ENCODE assay signal across 15 cellular contexts in genomic region chr2:233938676-233939370, GRCh38. TPM values are rescaled to one million over a fixed set of nuclear protein-coding genes. Genes with fewer than 3 reads are reported as not detected.
DNase-seq lines count a peak whose midpoint lies in the region; ATAC-seq, FAIRE-seq and TF ChIP-seq lines count a peak whose summit lies in the region.
"Had no signal": no experiment of that assay in that cellular context is flagged by ENCODE, and none has a peak within 500 bp of the region (broad histone marks: within the 10 kb centered on the region; RNA-seq: fewer than 3 reads in every experiment).

No MANE protein-coding gene starts in this region.

- no peak overlapping the region for H3K27ac Mint-ChIP-seq in activated naive CD4-positive, alpha-beta T cell treated with anti-CD3 and anti-CD28 coated beads for 36 hours
- no peak overlapping the region for H3K27ac Mint-ChIP-seq in brain
- no peak overlapping the region for H3K27ac Mint-ChIP-seq in stimulated activated naive CD8-positive, alpha-beta T cell treated with anti-CD3 and anti-CD28 coated beads, Interleukin-15, Interleukin-2, amounts not matched to agents 100 ng/mL and 50 ng/mL, for 24 hours
- H3K27ac Mint-ChIP-seq: IgD-negative memory B cell had no signal

- TF ChIP-seq POLR2A in HepG2 (IDR thresholded peaks at IDR 0.05; ENCODE audit: insufficient read depth in 1 of 2, low read depth in 2 of 2, low read length in 2 of 2) = no peak
- no peak for TF ChIP-seq POLR2A in GM18505 (IDR thresholded peaks at IDR 0.05; ENCODE audit: borderline replicate concordance, extremely low read depth, insufficient read depth, insufficient read length)

- H3K79me2 ChIP-seq in HepG2 (ENCODE audit: insufficient read depth, low read length) = no peaks in the 10 kb centered on the region

- no peaks in the 10 kb centered on the region for H3K36me3 Mint-ChIP-seq in activated naive CD4-positive, alpha-beta T cell treated with anti-CD3 and anti-CD28 coated beads for 36 hours (ENCODE audit: low read depth)
- H3K36me3 Mint-ChIP-seq in brain = no peaks in the 10 kb centered on the region
- H3K36me3 Mint-ChIP-seq in stimulated activated naive CD8-positive, alpha-beta T cell treated with anti-CD3 and anti-CD28 coated beads, Interleukin-15, Interleukin-2, amounts not matched to agents 100 ng/mL and 50 ng/mL, for 24 hours (ENCODE audit: low read depth) = no peaks in the 10 kb centered on the region
- H3K36me3 Mint-ChIP-seq: IgD-negative memory B cell had no signal

- H3K36me3 ChIP-seq in HepG2 (replicated peaks in 1 of 2; ENCODE audit: control insufficient read depth in 1 of 2, insufficient read depth in 2 of 2, low read length in 2 of 2) = no peaks in the 10 kb centered on the region

- in situ Hi-C loops in HepG2 (cut with HindIII; ENCODE audit: extremely low pct_ligation_motif_present, low pct_unique_long_range_greater_than_20kb) = no loop called here

- no peak for TF ChIP-seq RAD21 in HepG2 (CRISPR knock-in tag; IDR thresholded peaks at IDR 0.05)

- TF ChIP-seq EP300 in HepG2 (IDR thresholded peaks at IDR 0.05; ENCODE audit: low read depth in 2 of 2, low read length in 2 of 2) (no peak), HepG2 (CRISPR knock-in tag; IDR thresholded peaks at IDR 0.05; ENCODE audit: borderline replicate concordance) (no peak)

- no peak overlapping the region for H3K9ac ChIP-seq in HepG2 (ENCODE audit: insufficient read depth, low read depth, low read length)

- no peaks in the 10 kb centered on the region for H3K9me3 Mint-ChIP-seq in activated naive CD4-positive, alpha-beta T cell treated with anti-CD3 and anti-CD28 coated beads for 36 hours
- peaks cover 3 to 6% (median 5%) of the 10 kb centered on the region in 5 experiments for H3K9me3 Mint-ChIP-seq in brain
- no peaks in the 10 kb centered on the region for H3K9me3 Mint-ChIP-seq in stimulated activated naive CD8-positive, alpha-beta T cell treated with anti-CD3 and anti-CD28 coated beads, Interleukin-15, Interleukin-2, amounts not matched to agents 100 ng/mL and 50 ng/mL, for 24 hours

- no peak for FAIRE-seq in HepG2 (lab: Jason Lieb, UNC)
- FAIRE-seq: G401.6 had no signal

- H4K20me1 ChIP-seq in HepG2 (ENCODE audit: insufficient read depth, low read length) = no peaks in the 10 kb centered on the region

- DNase-seq in activated naive CD4-positive, alpha-beta T cell treated with anti-CD3 and anti-CD28 coated beads for 36 hours = no peak
- no peak for DNase-seq in activated naive CD4-positive, alpha-beta T cell treated with Interleukin-2 at 50 U/mL for 16 hours
- DNase-seq in HepG2 (ENCODE audit: low spot score) (no peak), substantia nigra (lab: John Stamatoyannopoulos, UW) (no peak)
- DNase-seq: cerebellar nuclear complex, mesenchymal stem cell, NCI-H2029 had no signal

- H3K4me1 ChIP-seq in HepG2 (ENCODE audit: insufficient read depth, low read length) = no peaks in the 10 kb centered on the region

- TF ChIP-seq CTCF in brain (conservative IDR thresholded peaks at IDR 0.05) = no peak
- TF ChIP-seq CTCF in HepG2 (CRISPR knock-in tag; IDR thresholded peaks at IDR 0.05) = no peak

- H3K9me3 ChIP-seq in HepG2 (ENCODE audit: low read length) = no peaks in the 10 kb centered on the region

- POLR2A ChIA-PET in HepG2 (lab: Yijun Ruan, JAX) = no interaction called here

- no peak overlapping the region for H3K4me3 ChIP-seq in HepG2 (replicated peaks in 1 of 3; ENCODE audit: insufficient read depth in 1 of 3, low read depth in 2 of 3, low read length in 3 of 3)
- H3K4me3 ChIP-seq: skin epidermis had no signal

- peaks cover 34% of the 10 kb centered on the region for H3K27me3 Mint-ChIP-seq in activated naive CD4-positive, alpha-beta T cell treated with anti-CD3 and anti-CD28 coated beads for 36 hours (ENCODE audit: low read depth)
- H3K27me3 Mint-ChIP-seq in brain = peaks cover 4% of the 10 kb centered on the region
- peaks cover 64% of the 10 kb centered on the region for H3K27me3 Mint-ChIP-seq in stimulated activated naive CD8-positive, alpha-beta T cell treated with anti-CD3 and anti-CD28 coated beads, Interleukin-15, Interleukin-2, amounts not matched to agents 100 ng/mL and 50 ng/mL, for 24 hours

- no peak overlapping the region for H2AFZ ChIP-seq in HepG2 (ENCODE audit: low read length)

- H3K27ac ChIP-seq in HepG2 (ENCODE audit: extremely low read length, insufficient read depth, low read length) (no peak overlapping the region), substantia nigra (ENCODE audit: low read depth, low read length, poor library complexity, severe bottlenecking) (no peak overlapping the region)
- H3K27ac ChIP-seq: skin epidermis had no signal

- intact Hi-C loops in activated naive CD4-positive, alpha-beta T cell treated with anti-CD3 and anti-CD28 coated beads for 36 hours (cut with micrococcal nuclease) = no loop called here
- intact Hi-C loops in HepG2 (cut with micrococcal nuclease; ENCODE audit: unreplicated experiment) = no loop called here

- BruUV-seq in HepG2 (replicated peaks; lab: Mats Ljungman, UMichigan) = no TSS peak

- H3K4me3 Mint-ChIP-seq in activated naive CD4-positive, alpha-beta T cell treated with anti-CD3 and anti-CD28 coated beads for 36 hours = peak overlapping the region; percentile 3
- peak overlapping the region in 3 of 5 experiments; percentile 13 to 53 (median 41) for H3K4me3 Mint-ChIP-seq in brain
- peak overlapping the region; percentile 25 for H3K4me3 Mint-ChIP-seq in stimulated activated naive CD8-positive, alpha-beta T cell treated with anti-CD3 and anti-CD28 coated beads, Interleukin-15, Interleukin-2, amounts not matched to agents 100 ng/mL and 50 ng/mL, for 24 hours

- no peak overlapping the region for H3K4me2 ChIP-seq in HepG2 (ENCODE audit: low read depth, low read length)

- 42% methylated on average over 34 of the region's 36 CpGs for WGBS in HepG2 (ENCODE audit: low lambda C conversion rate)

- ATAC-seq in HepG2 (peak; percentile 41; the same call in 2 of the 3 replicates), HG03159 (IDR thresholded peaks at IDR 0.05; ENCODE audit: unreplicated experiment) (no peak), GM18505 (IDR thresholded peaks at IDR 0.05; ENCODE audit: unreplicated experiment) (no peak)

- CTCF ChIA-PET in activated naive CD4-positive, alpha-beta T cell treated with anti-CD3 and anti-CD28 coated beads for 36 hours (lab: Charles Lee) = no interaction called here
- CTCF ChIA-PET in HepG2 (lab: Yijun Ruan, JAX; ENCODE audit: low intra/inter-chr PET ratio, low total read pairs) = no interaction called here

- H3K27me3 ChIP-seq in HepG2 (ENCODE audit: control insufficient read depth in 1 of 2, insufficient read depth in 2 of 2, low read length in 2 of 2) = peaks cover 2 to 26% of the 10 kb centered on the region in 2 experiments; a peak in 2 of 5 replicates

- peaks cover 4% of the 10 kb centered on the region for H3K4me1 Mint-ChIP-seq in activated naive CD4-positive, alpha-beta T cell treated with anti-CD3 and anti-CD28 coated beads for 36 hours (ENCODE audit: low read depth)
- no peaks in the 10 kb centered on the region for H3K4me1 Mint-ChIP-seq in brain
- H3K4me1 Mint-ChIP-seq in stimulated activated naive CD8-positive, alpha-beta T cell treated with anti-CD3 and anti-CD28 coated beads, Interleukin-15, Interleukin-2, amounts not matched to agents 100 ng/mL and 50 ng/mL, for 24 hours (ENCODE audit: low read depth) = peaks cover 6% of the 10 kb centered on the region

TF ChIP-seq in HepG2, 621 proteins besides CTCF, POLR2A, EP300 and RAD21:
- no peak for TF ChIP-seq XBP1 (CRISPR knock-in tag; IDR thresholded peaks at IDR 0.05)

RNA-seq across cellular contexts. Expression of gene TRPM8, which starts 21.6 kb away (rescaled TPM):
- total RNA-seq in activated naive CD4-positive, alpha-beta T cell treated with anti-CD3 and anti-CD28 coated beads for 36 hours = not detected
- 56.9 TPM for polyA plus RNA-seq in brain (ENCODE audit: insufficient read depth, low read depth, low replicate concordance)
- total RNA-seq in HepG2 (2016; rRNA removed; fragmentation: Illumina TruSeq; extraction: Trizol) = not detected in 2 replicates
- total RNA-seq in HepG2 (2016; cell fraction: cytosol; rRNA removed; fragmentation: Illumina TruSeq; extraction: Trizol; ENCODE audit: low read depth) = not detected in 2 replicates
- 0.13 TPM in 1 of 2 replicates, not detected in the other for total RNA-seq in HepG2 (2016; cell fraction: insoluble cytoplasmic fraction; rRNA removed; fragmentation: Illumina TruSeq; extraction: Trizol)
- not detected in 2 replicates for total RNA-seq in HepG2 (2016; cell fraction: membrane; rRNA removed; fragmentation: Illumina TruSeq; extraction: Trizol)
- total RNA-seq in HepG2 (2016; cell fraction: nucleus; rRNA removed; fragmentation: Illumina TruSeq; extraction: Trizol) = not detected in 2 replicates
- polyA plus RNA-seq in HepG2 (2011; rRNA removed) = 0.08 and 0.12 TPM in 2 replicates
- polyA plus RNA-seq in HepG2 (2011; cell fraction: cytosol; rRNA removed) = 0.24 TPM in 1 of 2 replicates, not detected in the other
- not detected in 2 replicates for polyA plus RNA-seq in HepG2 (2011; cell fraction: nucleus; rRNA removed)
- 0.52 TPM in 1 of 2 replicates, not detected in the other for polyA plus RNA-seq in HepG2 (2012)
- not detected in 2 replicates for polyA plus RNA-seq in HepG2 (2016; cell fraction: cytosol; fragmentation: Illumina TruSeq; extraction: Trizol; ENCODE audit: low read depth)
- not detected in 2 replicates for polyA plus RNA-seq in HepG2 (2016; cell fraction: insoluble cytoplasmic fraction; fragmentation: Illumina TruSeq; extraction: Trizol; ENCODE audit: low read depth)
- polyA plus RNA-seq in HepG2 (2016; cell fraction: membrane; fragmentation: Illumina TruSeq; extraction: Trizol; ENCODE audit: low read depth) = not detected in 2 replicates
- not detected in 2 replicates for polyA plus RNA-seq in HepG2 (2016; cell fraction: nucleus; fragmentation: Illumina TruSeq; extraction: Trizol; ENCODE audit: insufficient read depth, low read depth)
- 1.0 TPM in 1 of 2 replicates, not detected in the other for polyA minus RNA-seq in HepG2 (2011; rRNA and poly(A)+ RNA removed; ENCODE audit: low replicate concordance)
- not detected in 2 replicates for polyA minus RNA-seq in HepG2 (2011; cell fraction: cytosol; rRNA and poly(A)+ RNA removed)
- polyA minus RNA-seq in HepG2 (2011; cell fraction: nucleus; rRNA and poly(A)+ RNA removed) = 0.50 TPM in 1 of 2 replicates, not detected in the other
- total RNA-seq: T-helper 1 cell treated with Interleukin-12 subunit alpha and Interleukin-12 subunit beta and Interleukin-4 antibody, amounts not matched to agents 30 ng/mL and 1 ng/mL, for 36 hours had no signal
- polyA plus RNA-seq: IgD-negative memory B cell had no signal
